7 cellular contexts compared by ENCODE assay signal in genomic region chr3:57803647-57804081, GRCh38. TPM values are rescaled to one million over a fixed set of nuclear protein-coding genes. Genes with fewer than 3 reads are reported as not detected.
DNase-seq lines count a peak whose midpoint lies in the region; ATAC-seq and TF ChIP-seq lines count a peak whose summit lies in the region.

No MANE protein-coding gene starts in this region.

- peaks cover 61% of the 10 kb centered on the region for H3K4me1 ChIP-seq in psoas muscle

- peak overlapping the region; percentile 34 for H3K4me3 ChIP-seq in fibroblast of the aortic adventitia (ENCODE audit: low read depth, low read length)
- H3K4me3 ChIP-seq in psoas muscle = no peak overlapping the region

- ATAC-seq in T-helper 17 cell = peak; percentile 60
- peak; percentile 66 to 82 (median 68) for ATAC-seq in psoas muscle
- no peak for ATAC-seq in GM21447 (IDR thresholded peaks at IDR 0.05; ENCODE audit: unreplicated experiment)
- ATAC-seq in HG03460 (IDR thresholded peaks at IDR 0.05; ENCODE audit: unreplicated experiment) = no peak

- no peaks in the 10 kb centered on the region for H3K36me3 Mint-ChIP-seq in T-helper 17 cell (ENCODE audit: low read depth)

- no peaks in the 10 kb centered on the region for H3K36me3 ChIP-seq in psoas muscle (ENCODE audit: insufficient read depth in 1 of 2, low read depth in 1 of 2)

- DNase-seq in HCEC 1CT (peak; percentile 94), T-helper 17 cell (no peak), fibroblast of the aortic adventitia (ENCODE audit: low read depth) (peak; percentile 95), psoas muscle (no peak)
- DNase-seq in activated CD4-positive, alpha-beta T cell treated with anti-CD3 and anti-CD28 coated beads, Interleukin-2, amount 50 U/mL, for 1 hour = no peak

- H3K4me3 Mint-ChIP-seq in T-helper 17 cell = peak overlapping the region; percentile 71

- peaks cover 55% of the 10 kb centered on the region for H3K4me1 Mint-ChIP-seq in T-helper 17 cell

- no peaks in the 10 kb centered on the region for H3K9me3 ChIP-seq in T-helper 17 cell (ENCODE audit: control insufficient read depth, low read length, poor library complexity, severe bottlenecking)
- H3K9me3 ChIP-seq in psoas muscle = no peaks in the 10 kb centered on the region

- WGBS in psoas muscle, 3 donors = 4 to 14% (median 11%) methylated on average over 3 of the region's 3 CpGs

- intact Hi-C loops in psoas muscle (cut with DNase I) = loop anchor here in 1 of 2 donors (5.0 kb wide), 1 partner anchor 36 kb away; no protein-coding TSS in a partner anchor

- peak overlapping the region; percentile 65 for H3K27ac ChIP-seq in psoas muscle

- peak overlapping the region; percentile 74 for H3K27ac Mint-ChIP-seq in T-helper 17 cell

- TF ChIP-seq CTCF in fibroblast of the aortic adventitia (IDR thresholded peaks at IDR 0.05; ENCODE audit: insufficient read depth, low read length) = no peak
- no peak for TF ChIP-seq CTCF in psoas muscle (IDR thresholded peaks at IDR 0.05)

- H3K27me3 ChIP-seq in psoas muscle (ENCODE audit: insufficient read depth in 3 of 3, low read length in 2 of 3) = no peaks in the 10 kb centered on the region

- H3K27me3 Mint-ChIP-seq in T-helper 17 cell = no peaks in the 10 kb centered on the region

RNA-seq across cellular contexts. Expression of gene SLMAP, which starts 47.6 kb away (rescaled TPM):
- total RNA-seq in T-helper 17 cell = 10 to 100 TPM; 59.0 to 71.4 TPM
- total RNA-seq in fibroblast of the aortic adventitia (ENCODE audit: low replicate concordance) = 44.1 and 78.4 TPM in 2 replicates
- 100 to 1,000 TPM; 106 to 180 (median 124) TPM for total RNA-seq in psoas muscle
- polyA plus RNA-seq in psoas muscle = 10 to 100 TPM; 31.2 to 82.4 (median 40.6) TPM

Comparison
In these comparisons a context has a peak if more than half of its experiments do, and no peak if none do; other contexts are left out.
1. DNase-seq: peak in HCEC 1CT (single experiment) and fibroblast of the aortic adventitia (single experiment); none in T-helper 17 cell (0 of 3), psoas muscle (0 of 2) and activated CD4-positive, alpha-beta T cell treated with anti-CD3 and anti-CD28 coated beads, Interleukin-2, amount 50 U/mL, for 1 hour (single experiment).
2. ATAC-seq: peak in T-helper 17 cell (single experiment) and psoas muscle (4 of 4); none in GM21447 (single experiment) and HG03460 (single experiment).